Comparison of ENCODE assay signal across 1 cellular context in the genomic region with DNA sequence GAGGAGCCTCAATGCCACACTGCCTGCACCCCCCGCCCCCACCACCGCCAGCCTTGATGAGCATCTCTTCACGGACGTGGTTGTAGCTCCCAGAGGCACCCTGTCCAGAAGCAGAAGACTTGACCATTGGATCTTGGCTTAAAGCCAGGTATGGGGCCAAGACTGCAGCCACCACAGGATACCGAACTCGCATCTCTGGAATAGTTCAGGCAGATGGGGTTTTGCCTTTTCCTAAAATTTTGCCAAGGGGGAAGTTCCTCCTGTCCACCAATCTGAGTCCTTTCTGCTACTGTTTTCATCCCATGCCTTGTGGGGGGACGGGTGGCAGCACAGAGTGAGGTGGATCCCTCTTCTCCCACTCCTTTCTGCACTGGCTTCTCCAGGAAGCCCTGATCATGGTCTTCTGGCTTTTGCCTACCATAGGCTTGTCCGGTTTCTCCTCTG.
TF ChIP-seq lines count a peak whose summit lies in the region.

No MANE protein-coding gene starts in this region.

TF ChIP-seq in endothelial cell of umbilical vein, 7 proteins besides CTCF, POLR2A, EP300 and RAD21:
- no peak for TF ChIP-seq EZH2 (IDR thresholded peaks at IDR 0.05; ENCODE audit: borderline replicate concordance, low read depth, low read length, severe bottlenecking)
- no peak for TF ChIP-seq JUN (IDR thresholded peaks at IDR 0.05; ENCODE audit: borderline replicate concordance, insufficient read depth, insufficient read length, low read depth)
- no peak for TF ChIP-seq MYC (IDR thresholded peaks at IDR 0.05; ENCODE audit: low read depth, low read length)
- no peak for TF ChIP-seq GATA2 (IDR thresholded peaks at IDR 0.05; ENCODE audit: insufficient read depth, insufficient read length, low read depth, low read length)
- TF ChIP-seq FOS (IDR thresholded peaks at IDR 0.05; ENCODE audit: borderline replicate concordance, insufficient read depth, low read length): no peak
- no peak for TF ChIP-seq MAX (IDR thresholded peaks at IDR 0.05; ENCODE audit: insufficient read depth, insufficient read length)
- no peak for TF ChIP-seq POLR2AphosphoS5 (IDR thresholded peaks at IDR 0.05; ENCODE audit: insufficient read depth, low read depth, low read length)
